8 cellular contexts compared by ENCODE assay signal in the genomic region with DNA sequence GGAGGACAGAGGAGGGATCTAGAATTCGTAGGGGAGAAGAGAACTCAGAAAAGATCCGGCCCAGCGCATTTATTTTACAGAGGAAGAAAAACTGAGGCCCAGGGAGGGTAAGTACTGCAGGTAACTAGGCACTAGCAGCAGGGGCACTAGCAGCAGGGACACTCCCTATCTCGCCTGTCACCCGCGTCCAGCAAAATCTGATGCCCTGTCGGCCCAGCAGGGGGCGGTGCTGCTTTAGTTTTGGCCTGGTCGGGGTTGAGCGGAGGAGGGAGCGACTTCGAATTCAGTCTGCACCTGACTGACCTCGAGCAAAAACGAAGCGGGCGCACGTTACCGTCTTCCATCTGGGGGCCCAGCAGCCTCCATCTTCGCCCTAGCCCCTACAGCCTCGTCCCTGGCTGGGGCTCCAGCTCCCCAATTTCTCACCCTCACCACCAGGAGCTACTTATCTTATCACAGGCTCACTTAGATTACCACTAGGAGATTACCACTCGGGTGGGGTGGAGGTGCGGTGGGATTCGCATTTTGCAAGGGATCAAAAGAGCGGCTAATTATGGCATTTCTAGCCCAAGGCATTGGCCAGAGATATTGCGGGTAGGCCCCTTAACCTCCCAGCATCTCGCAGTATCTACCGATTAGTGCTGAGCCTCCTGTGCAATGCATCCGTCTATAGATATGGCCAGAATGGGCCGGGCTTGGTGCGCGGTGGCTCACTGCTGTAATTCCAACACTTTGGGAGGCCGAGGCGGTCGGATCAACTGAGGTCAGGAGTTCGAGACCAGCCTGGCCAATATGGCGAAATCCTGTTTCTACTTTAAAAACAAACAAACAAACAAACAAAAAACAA. TPM values are rescaled to one million over a fixed set of nuclear protein-coding genes. Genes with fewer than 3 reads are reported as not detected.
DNase-seq lines count a peak whose midpoint lies in the region; ATAC-seq and TF ChIP-seq lines count a peak whose summit lies in the region.

No MANE protein-coding gene starts in this region.

- H3K4me1 ChIP-seq in GM23338 (ENCODE audit: insufficient read depth): peaks cover 7% of the 10 kb centered on the region

- H3K4me2 ChIP-seq in GM23338: peak overlapping the region; percentile 89

- 0 out of 2 replicates have a peak, but pooled peaks cover 2% of the 10 kb centered on the region for H3F3A ChIP-seq in GM23338 (replicated peaks; ENCODE audit: low read depth)

- ATAC-seq in GM23338 (peak; percentile 87), natural killer cell (peak; percentile 86 to 94 (median 88))
- ATAC-seq in activated T-helper 17 cell treated with anti-CD3 and anti-CD28 coated beads, Interleukin-2, amount 50 U/mL, for 72 hours (replicated peaks): peak; percentile 96
- ATAC-seq in stimulated activated naive B cell treated with anti-CD40 and anti-IgM and Interleukin-4, amounts not matched to agents 10 μg/mL and 1 μg/mL and 100 μg/mL, for 72 hours (replicated peaks): peak; percentile 96

- H3K36me3 Mint-ChIP-seq in GM23338 (ENCODE audit: low read depth) (no peaks in the 10 kb centered on the region), natural killer cell (no peaks in the 10 kb centered on the region)
- no peaks in the 10 kb centered on the region for H3K36me3 Mint-ChIP-seq in activated T-helper 17 cell treated with anti-CD3 and anti-CD28 coated beads, Interleukin-2, amount 50 U/mL, for 72 hours (ENCODE audit: low read depth)
- H3K36me3 Mint-ChIP-seq in stimulated activated naive B cell treated with anti-CD40 and anti-IgM and Interleukin-4, amounts not matched to agents 10 μg/mL and 1 μg/mL and 100 μg/mL, for 72 hours: no peaks in the 10 kb centered on the region

- H3K4me3 Mint-ChIP-seq in GM23338 (peak overlapping the region; percentile 85), natural killer cell (peak overlapping the region; percentile 96)
- peak overlapping the region; percentile 91 for H3K4me3 Mint-ChIP-seq in activated T-helper 17 cell treated with anti-CD3 and anti-CD28 coated beads, Interleukin-2, amount 50 U/mL, for 72 hours
- H3K4me3 Mint-ChIP-seq in stimulated activated naive B cell treated with anti-CD40 and anti-IgM and Interleukin-4, amounts not matched to agents 10 μg/mL and 1 μg/mL and 100 μg/mL, for 72 hours: peak overlapping the region; percentile 80 to 90

- intact Hi-C loops in natural killer cell (cut with micrococcal nuclease): loop anchor here (1.0 kb wide), 3 partner anchors 17 to 44 kb away; no protein-coding TSS in a partner anchor

- no peaks in the 10 kb centered on the region for H3K9me3 Mint-ChIP-seq in GM23338
- no peaks in the 10 kb centered on the region for H3K9me3 Mint-ChIP-seq in activated T-helper 17 cell treated with anti-CD3 and anti-CD28 coated beads, Interleukin-2, amount 50 U/mL, for 72 hours
- no peaks in the 10 kb centered on the region for H3K9me3 Mint-ChIP-seq in natural killer cell
- no peaks in the 10 kb centered on the region for H3K9me3 Mint-ChIP-seq in stimulated activated naive B cell treated with anti-CD40 and anti-IgM and Interleukin-4, amounts not matched to agents 10 μg/mL and 1 μg/mL and 100 μg/mL, for 72 hours

- peaks cover 10% of the 10 kb centered on the region for H3K4me1 Mint-ChIP-seq in GM23338
- peaks cover 12% of the 10 kb centered on the region for H3K4me1 Mint-ChIP-seq in activated T-helper 17 cell treated with anti-CD3 and anti-CD28 coated beads, Interleukin-2, amount 50 U/mL, for 72 hours
- H3K4me1 Mint-ChIP-seq in natural killer cell: peaks cover 26 to 37% of the 10 kb centered on the region in 2 donors
- peaks cover 15 to 28% of the 10 kb centered on the region in 2 donors for H3K4me1 Mint-ChIP-seq in stimulated activated naive B cell treated with anti-CD40 and anti-IgM and Interleukin-4, amounts not matched to agents 10 μg/mL and 1 μg/mL and 100 μg/mL, for 72 hours

- H3K9me2 ChIP-seq in GM23338 (ENCODE audit: insufficient read depth): no peaks in the 10 kb centered on the region

- no peaks in the 10 kb centered on the region for H3K79me2 ChIP-seq in GM23338 (replicated peaks; ENCODE audit: insufficient read depth)

- peak overlapping the region; percentile 79 for H3K4me3 ChIP-seq in GM23338
- peak overlapping the region; percentile 43 for H3K4me3 ChIP-seq in fibroblast of pulmonary artery (replicated peaks; ENCODE audit: low read depth, low read length)

- TF ChIP-seq CTCF in GM23338 (conservative IDR thresholded peaks at IDR 0.05; ENCODE audit: low read depth in 2 of 2) (peak; percentile 84 to 95), fibroblast of pulmonary artery (IDR thresholded peaks at IDR 0.05; ENCODE audit: low read length, missing control alignments) (peak; percentile 83), natural killer cell (IDR thresholded peaks at IDR 0.05) (peak; percentile 94)

- H4K20me1 ChIP-seq in GM23338 (replicated peaks; ENCODE audit: insufficient read depth): no peaks in the 10 kb centered on the region

- H3K27ac Mint-ChIP-seq in GM23338: no peak overlapping the region
- peak overlapping the region; percentile 8 for H3K27ac Mint-ChIP-seq in activated T-helper 17 cell treated with anti-CD3 and anti-CD28 coated beads, Interleukin-2, amount 50 U/mL, for 72 hours
- H3K27ac Mint-ChIP-seq in natural killer cell: peak overlapping the region; percentile 86 to 89
- no peak overlapping the region for H3K27ac Mint-ChIP-seq in stimulated activated naive B cell treated with anti-CD40 and anti-IgM and Interleukin-4, amounts not matched to agents 10 μg/mL and 1 μg/mL and 100 μg/mL, for 72 hours

- peaks cover 36% of the 10 kb centered on the region for H3K27me3 ChIP-seq in GM23338 (ENCODE audit: insufficient read depth)

- no peaks in the 10 kb centered on the region for H3K36me3 ChIP-seq in GM23338 (ENCODE audit: insufficient read depth)

- H3K27me3 Mint-ChIP-seq in GM23338 (ENCODE audit: insufficient read depth, low read depth, poor library complexity) (peaks cover 25% of the 10 kb centered on the region), natural killer cell (ENCODE audit: low read depth in 2 of 2) (peaks cover 0 to 41% of the 10 kb centered on the region in 2 donors)
- peaks cover 41% of the 10 kb centered on the region for H3K27me3 Mint-ChIP-seq in activated T-helper 17 cell treated with anti-CD3 and anti-CD28 coated beads, Interleukin-2, amount 50 U/mL, for 72 hours
- peaks cover 35 to 52% of the 10 kb centered on the region in 2 donors for H3K27me3 Mint-ChIP-seq in stimulated activated naive B cell treated with anti-CD40 and anti-IgM and Interleukin-4, amounts not matched to agents 10 μg/mL and 1 μg/mL and 100 μg/mL, for 72 hours

- no peak overlapping the region for H3K27ac ChIP-seq in GM23338 (ENCODE audit: low read depth)

- DNase-seq in DMS79 (lab: John Stamatoyannopoulos, UW): peak; percentile 87
- DNase-seq in GM23338 (ENCODE audit: low spot score): peak; percentile 92
- DNase-seq in LHCN-M2 (ENCODE audit: low read depth): peak; percentile 67
- DNase-seq in RKO (ENCODE audit: low spot score): peak; percentile 87
- DNase-seq in fibroblast of pulmonary artery (ENCODE audit: low read depth): peak; percentile 77
- peak; percentile 90 for DNase-seq in natural killer cell
- peak; percentile 90 for DNase-seq in stimulated activated naive B cell treated with anti-CD40 and anti-IgM and Interleukin-4, amounts not matched to agents 10 μg/mL and 1 μg/mL and 100 μg/mL, for 72 hours

- peak overlapping the region; percentile 99 for H2AFZ ChIP-seq in GM23338

TF ChIP-seq in GM23338, 12 proteins besides CTCF, POLR2A, EP300 and RAD21 (continues in another document):
- TF ChIP-seq, protein P1, sequence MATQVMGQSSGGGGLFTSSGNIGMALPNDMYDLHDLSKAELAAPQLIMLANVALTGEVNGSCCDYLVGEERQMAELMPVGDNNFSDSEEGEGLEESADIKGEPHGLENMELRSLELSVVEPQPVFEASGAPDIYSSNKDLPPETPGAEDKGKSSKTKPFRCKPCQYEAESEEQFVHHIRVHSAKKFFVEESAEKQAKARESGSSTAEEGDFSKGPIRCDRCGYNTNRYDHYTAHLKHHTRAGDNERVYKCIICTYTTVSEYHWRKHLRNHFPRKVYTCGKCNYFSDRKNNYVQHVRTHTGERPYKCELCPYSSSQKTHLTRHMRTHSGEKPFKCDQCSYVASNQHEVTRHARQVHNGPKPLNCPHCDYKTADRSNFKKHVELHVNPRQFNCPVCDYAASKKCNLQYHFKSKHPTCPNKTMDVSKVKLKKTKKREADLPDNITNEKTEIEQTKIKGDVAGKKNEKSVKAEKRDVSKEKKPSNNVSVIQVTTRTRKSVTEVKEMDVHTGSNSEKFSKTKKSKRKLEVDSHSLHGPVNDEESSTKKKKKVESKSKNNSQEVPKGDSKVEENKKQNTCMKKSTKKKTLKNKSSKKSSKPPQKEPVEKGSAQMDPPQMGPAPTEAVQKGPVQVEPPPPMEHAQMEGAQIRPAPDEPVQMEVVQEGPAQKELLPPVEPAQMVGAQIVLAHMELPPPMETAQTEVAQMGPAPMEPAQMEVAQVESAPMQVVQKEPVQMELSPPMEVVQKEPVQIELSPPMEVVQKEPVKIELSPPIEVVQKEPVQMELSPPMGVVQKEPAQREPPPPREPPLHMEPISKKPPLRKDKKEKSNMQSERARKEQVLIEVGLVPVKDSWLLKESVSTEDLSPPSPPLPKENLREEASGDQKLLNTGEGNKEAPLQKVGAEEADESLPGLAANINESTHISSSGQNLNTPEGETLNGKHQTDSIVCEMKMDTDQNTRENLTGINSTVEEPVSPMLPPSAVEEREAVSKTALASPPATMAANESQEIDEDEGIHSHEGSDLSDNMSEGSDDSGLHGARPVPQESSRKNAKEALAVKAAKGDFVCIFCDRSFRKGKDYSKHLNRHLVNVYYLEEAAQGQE (IDR thresholded peaks at IDR 0.05; ENCODE audit: unreplicated experiment): no peak
- TF ChIP-seq ZNF114 (CRISPR knock-in tag; IDR thresholded peaks at IDR 0.05): no peak

RNA-seq across cellular contexts. Expression of gene CD8A, which starts 17.8 kb away (rescaled TPM):
- total RNA-seq in GM23338 (2014; rRNA removed; shearing (Covaris generic)): 0.24 and 0.54 TPM in 2 replicates
- polyA plus RNA-seq in GM23338 (2016; fragmentation: Nextera tagmentation; extraction: Ambion mirVana): 0.12 and 0.19 TPM in 2 replicates
- total RNA-seq in LHCN-M2 (2014; rRNA removed): not detected in 2 replicates
- not detected for polyA plus RNA-seq in LHCN-M2 (2012)
- 1 to 10 TPM in 1 of 2 donors, under 1 TPM in 1; 0.80 to 2.7 TPM for total RNA-seq in activated T-helper 17 cell treated with anti-CD3 and anti-CD28 coated beads, Interleukin-2, amount 50 U/mL, for 72 hours
- 100 to 1,000 TPM in 2 of 3 donors, 10 to 100 TPM in 1; 85.3 to 208 (median 162) TPM for total RNA-seq in natural killer cell

RNA-seq across cellular contexts. Expression of gene CD8B, which starts 53.1 kb away (rescaled TPM):
- 0.31 and 3.0 TPM in 2 replicates for total RNA-seq in GM23338 (2014; rRNA removed; shearing (Covaris generic))
- 0.61 and 0.63 TPM in 2 replicates for polyA plus RNA-seq in GM23338 (2016; fragmentation: Nextera tagmentation; extraction: Ambion mirVana)
- total RNA-seq in LHCN-M2 (2014; rRNA removed) (not detected in 2 replicates), natural killer cell (10 to 100 TPM in 1 of 3 donors, 1 to 10 TPM in 2; 1.9 to 22.7 (median 6.0) TPM)
- not detected for polyA plus RNA-seq in LHCN-M2 (2012)
- under 1 TPM in 1 of 2 donors, not detected in 1; 0.63 TPM for total RNA-seq in activated T-helper 17 cell treated with anti-CD3 and anti-CD28 coated beads, Interleukin-2, amount 50 U/mL, for 72 hours

Comparison
In these comparisons a context has a peak if more than half of its experiments do, and no peak if none do; other contexts are left out.
1. H3K27ac Mint-ChIP-seq: peak in activated T-helper 17 cell treated with anti-CD3 and anti-CD28 coated beads, Interleukin-2, amount 50 U/mL, for 72 hours (single experiment) and natural killer cell (2 of 2); none in GM23338 (single experiment) and stimulated activated naive B cell treated with anti-CD40 and anti-IgM and Interleukin-4, amounts not matched to agents 10 μg/mL and 1 μg/mL and 100 μg/mL, for 72 hours (single experiment).
2. RNA of gene CD8A, which starts 17.8 kb away (total RNA-seq): 85.3 to 208 TPM in natural killer cell; 0.80 to 2.7 TPM in activated T-helper 17 cell treated with anti-CD3 and anti-CD28 coated beads, Interleukin-2, amount 50 U/mL, for 72 hours, 0.24 to 0.54 TPM in GM23338 and not detected in LHCN-M2; every median in the first group is over 10 times any median in the second.
3. Peak in every context shown above with its lines, with median percentiles within 50 percentile points of each other: DNase-seq, ATAC-seq, H3K4me3 Mint-ChIP-seq and CTCF ChIP-seq.